8 cellular contexts compared by ENCODE assay signal in genomic region chr10:43255644-43256431, GRCh38. TPM values are rescaled to one million over a fixed set of nuclear protein-coding genes. Genes with fewer than 3 reads are reported as not detected.
A peak's percentile ranks its signal among the peaks of the same experiment; 100 is the strongest.
DNase-seq lines count a peak whose midpoint lies in the region; ATAC-seq and TF ChIP-seq lines count a peak whose summit lies in the region.

No MANE protein-coding gene starts in this region.

- no peak overlapping the region for H3K27ac ChIP-seq in HL-60 (replicated peaks)
- H3K27ac ChIP-seq in foreskin keratinocyte: no peak overlapping the region

- H3K4me3 ChIP-seq in HL-60 (replicated peaks; ENCODE audit: insufficient read depth, low read length) (no peak overlapping the region), WI38 (ENCODE audit: low read depth, low read length) (no peak overlapping the region)

- ATAC-seq in GM19351 (IDR thresholded peaks at IDR 0.05; ENCODE audit: unreplicated experiment) (peak; percentile 89), foreskin keratinocyte (peak; percentile 56), sciatic nerve (peak; percentile 29)

- TF ChIP-seq CTCF in HL-60 (IDR thresholded peaks at IDR 0.05; ENCODE audit: insufficient read depth, low read length) (peak; percentile 42), WI38 (IDR thresholded peaks at IDR 0.05; ENCODE audit: low read depth, low read length) (peak; percentile 46), foreskin keratinocyte (conservative IDR thresholded peaks at IDR 0.05) (peak; percentile 52)

- peak; percentile 15 for DNase-seq in NCI-H1436 (lab: John Stamatoyannopoulos, UW)
- DNase-seq in NCI-H1436 treated with DMSO at 0.1 percent for 48 hours (lab: John Stamatoyannopoulos, UW): no peak
- peak in 1 of 2 experiments; percentile 51 for DNase-seq in HL-60 (ENCODE audit: low read depth in 1 of 2, low spot score in 1 of 2)
- no peak for DNase-seq in foreskin keratinocyte
- DNase-seq in sciatic nerve (ENCODE audit: low spot score): no peak
- DNase-seq in C1 segment of cervical spinal cord (lab: John Stamatoyannopoulos, UW): no peak

- intact Hi-C loops in sciatic nerve (cut with DNase I): no loop called here

- no peaks in the 10 kb centered on the region for H3K4me1 ChIP-seq in foreskin keratinocyte

- H3K27me3 ChIP-seq in HL-60 (ENCODE audit: insufficient read depth, poor library complexity, severe bottlenecking) (no peaks in the 10 kb centered on the region), foreskin keratinocyte (no peaks in the 10 kb centered on the region)

RNA-seq across cellular contexts. Expression of gene RASGEF1A, which starts 11.0 kb away (rescaled TPM):
- total RNA-seq in foreskin keratinocyte (8.2 and 10.1 TPM in 2 replicates), sciatic nerve (21.7 TPM)
- polyA plus RNA-seq in foreskin keratinocyte: 4.7 and 5.8 TPM in 2 replicates

Comparison
In these comparisons a context has a peak if more than half of its experiments do, and no peak if none do; other contexts are left out.
1. ATAC-seq: peak in every context shown above with its lines; median percentile 89 in GM19351; 56 in foreskin keratinocyte; 29 in sciatic nerve.